In the genomic region with DNA sequence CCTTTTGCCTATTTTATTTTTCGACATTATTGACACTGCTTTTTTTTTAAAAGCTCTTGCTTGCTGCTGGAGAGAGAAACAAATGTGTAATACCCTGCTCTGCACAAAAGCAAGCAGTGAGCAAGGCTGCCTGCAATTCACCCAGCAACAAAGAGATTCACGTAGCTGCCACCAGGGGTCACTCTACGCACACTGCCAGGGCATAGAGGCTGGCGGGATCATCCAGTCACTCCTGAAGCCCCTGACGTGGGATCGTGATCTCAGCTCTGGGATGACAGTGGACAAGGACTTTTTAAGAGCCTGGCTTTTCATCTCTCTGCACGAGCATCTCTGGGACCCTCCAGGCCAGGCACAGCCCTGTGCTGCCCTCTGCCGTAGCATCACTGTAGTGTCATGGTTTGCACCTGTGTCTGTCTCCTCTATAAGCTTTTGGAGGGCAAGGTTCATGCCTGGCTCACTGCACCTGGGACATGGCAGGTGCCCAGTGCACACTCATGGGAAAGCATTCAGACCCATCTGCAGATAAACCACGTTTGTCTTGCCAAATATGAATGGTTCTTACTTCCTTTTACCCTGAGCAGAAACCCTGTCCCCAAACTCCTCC, we compare ENCODE assay signal across 8 cellular contexts. TPM values are rescaled to one million over a fixed set of nuclear protein-coding genes. Genes with fewer than 3 reads are reported as not detected.
DNase-seq lines count a peak whose midpoint lies in the region; ATAC-seq and TF ChIP-seq lines count a peak whose summit lies in the region.

No MANE protein-coding gene starts in this region.

- no peak overlapping the region for H3K27ac ChIP-seq in VCaP

- peak; percentile 97 for TF ChIP-seq CTCF in HFF-Myc (IDR thresholded peaks at IDR 0.05; ENCODE audit: low read depth, low read length, missing control alignments)
- TF ChIP-seq CTCF in VCaP (conservative IDR thresholded peaks at IDR 0.05) = peak; percentile 98

- peak; percentile 27 for DNase-seq in NK-92 treated with Interleukin-12 subunit alpha and Interleukin-12 subunit beta, amount 100 ng/mL, for 24 hours (lab: John Stamatoyannopoulos, UW)
- DNase-seq in NK-92 (lab: John Stamatoyannopoulos, UW; ENCODE audit: unreplicated experiment) (no peak), HFF-Myc (ENCODE audit: extremely low read depth, low read depth) (peak; percentile 29), NCI-H1694 (lab: John Stamatoyannopoulos, UW) (peak; percentile 44), cerebellum (ENCODE audit: low spot score) (peak; percentile 84), left lobe of liver (ENCODE audit: low spot score) (peak; percentile 62)
- DNase-seq in stimulated activated CD4-positive, alpha-beta T cell treated with anti-CD3 and anti-CD28 coated beads, Interleukin-4, amount 100 ng/mL, for 48 hours (ENCODE audit: low read depth in 2 of 2) = peak; percentile 15 to 22

- no peak overlapping the region for H3K4me3 ChIP-seq in HFF-Myc (replicated peaks; ENCODE audit: low read depth, low read length)

- peak; percentile 97 for ATAC-seq in left lobe of liver

RNA-seq across cellular contexts. Expression of a gene that starts 19.8 kb away (rescaled TPM):
- 9.4 TPM for total RNA-seq in cerebellum
- not detected for total RNA-seq in left lobe of liver

Comparison
In these comparisons a context has a peak if more than half of its experiments do, and no peak if none do; other contexts are left out.
1. RNA of a gene that starts 19.8 kb away (total RNA-seq): 9.4 TPM in cerebellum (single experiment); not detected in left lobe of liver (single experiment); every median in the first group is over 10 times any median in the second.